Comparison of ENCODE assay signal across 9 cellular contexts in the genomic region with DNA sequence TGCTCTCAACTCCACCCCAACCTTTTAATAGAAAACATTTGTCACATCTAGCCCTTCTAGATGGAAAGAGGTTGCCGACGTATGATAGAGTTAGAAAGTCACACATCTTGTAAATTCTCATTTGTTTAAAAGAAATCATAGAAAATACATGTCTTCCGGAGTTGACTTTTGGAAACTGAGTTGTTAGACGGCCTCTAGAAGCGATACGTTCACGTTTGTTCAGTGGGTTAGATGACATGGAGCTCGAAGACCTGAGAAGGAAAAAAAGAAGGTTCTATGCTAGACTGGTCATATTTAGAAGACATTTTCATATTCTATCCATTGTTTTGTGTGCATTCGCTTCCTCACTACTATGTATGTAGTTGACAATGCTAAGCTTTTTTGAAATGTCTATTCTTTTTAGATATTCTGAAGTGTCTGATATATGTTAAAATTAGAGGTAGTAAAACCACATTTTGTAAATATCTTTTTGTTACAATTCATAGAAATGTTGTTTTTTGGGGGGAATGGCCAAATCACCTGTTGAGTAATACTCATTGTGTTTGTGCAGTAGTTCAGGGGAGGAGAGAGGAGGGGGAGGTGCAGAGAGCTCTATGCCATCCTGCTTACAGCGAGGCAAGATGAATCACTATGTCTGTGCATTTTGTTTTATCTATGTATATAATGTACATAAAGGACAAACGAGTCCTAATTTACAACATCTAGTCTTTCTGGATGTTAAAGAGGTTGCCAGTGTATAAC. TPM values are rescaled to one million over a fixed set of nuclear protein-coding genes. Genes with fewer than 3 reads are reported as not detected.
DNase-seq lines count a peak whose midpoint lies in the region; TF ChIP-seq lines count a peak whose summit lies in the region.
"Not testable (repeated sequence)": the region's sequence is repeated elsewhere in the genome, so short reads cannot be mapped to it uniquely, and the experiment has no call there.
"Had no signal": no experiment of that assay in that cellular context is flagged by ENCODE, and none has a peak within 500 bp of the region (broad histone marks: within the 10 kb centered on the region; RNA-seq: fewer than 3 reads in every experiment).

No MANE protein-coding gene starts in this region.

- not testable (repeated sequence) for H2AFZ ChIP-seq in SU-DHL-6 (ENCODE audit: low read depth, low read length, severe bottlenecking)

- peaks cover 15% of the 10 kb centered on the region for H3F3A ChIP-seq in SU-DHL-6 (ENCODE audit: insufficient read depth)

- peaks cover 35% of the 10 kb centered on the region for H3K4me1 Mint-ChIP-seq in activated naive CD4-positive, alpha-beta T cell treated with anti-CD3 and anti-CD28 coated beads, Interleukin-2, amount 50 U/mL, for 24 hours
- H3K4me1 Mint-ChIP-seq in osteocyte (ENCODE audit: unreplicated experiment), result peaks cover 22% of the 10 kb centered on the region

- not testable (repeated sequence) for H3K36me3 Mint-ChIP-seq in activated naive CD4-positive, alpha-beta T cell treated with anti-CD3 and anti-CD28 coated beads, Interleukin-2, amount 50 U/mL, for 24 hours; osteocyte (ENCODE audit: unreplicated experiment)

- DNase-seq in ELR (ENCODE audit: low read depth), result peak; percentile 71
- peak; percentile 25 for DNase-seq in NCI-H146 (lab: John Stamatoyannopoulos, UW)
- DNase-seq in effector memory CD4-positive, alpha-beta T cell, result peak in 1 of 3 donors; percentile 9
- not testable (repeated sequence) for DNase-seq in osteocyte (ENCODE audit: extremely low spot score, unreplicated experiment); tibial nerve (ENCODE audit: low spot score in 2 of 2)

- H3K9me3 Mint-ChIP-seq in activated naive CD4-positive, alpha-beta T cell treated with anti-CD3 and anti-CD28 coated beads, Interleukin-2, amount 50 U/mL, for 24 hours; osteocyte (ENCODE audit: unreplicated experiment): not testable (repeated sequence)

- peak overlapping the region; percentile 69 for H3K4me2 ChIP-seq in SU-DHL-6 (ENCODE audit: low read depth, low read length, poor library complexity, severe bottlenecking)

- H3K9me3 ChIP-seq in SU-DHL-6 (ENCODE audit: insufficient read depth, low read length); effector memory CD4-positive, alpha-beta T cell (ENCODE audit: control insufficient read depth, low read length); iPS-20b (ENCODE audit: insufficient read depth, low read depth, low read length); tibial nerve: not testable (repeated sequence)

- not testable (repeated sequence) for TF ChIP-seq POLR2A in tibial nerve (IDR thresholded peaks at IDR 0.05)

- not testable (repeated sequence) for H3K4me3 ChIP-seq in SU-DHL-6 (ENCODE audit: insufficient read depth, low read length, poor library complexity, severe bottlenecking)
- peak overlapping the region; percentile 58 for H3K4me3 ChIP-seq in effector memory CD4-positive, alpha-beta T cell (ENCODE audit: insufficient read depth, low read depth, low read length, poor library complexity, severe bottlenecking)
- H3K4me3 ChIP-seq in iPS-20b (ENCODE audit: low read length) (peak overlapping the region; percentile 83), tibial nerve (peak overlapping the region; percentile 53 to 73 (median 66))

- peak overlapping the region; percentile 86 for H3K4me3 Mint-ChIP-seq in activated naive CD4-positive, alpha-beta T cell treated with anti-CD3 and anti-CD28 coated beads, Interleukin-2, amount 50 U/mL, for 24 hours
- peak overlapping the region; percentile 77 for H3K4me3 Mint-ChIP-seq in osteocyte (ENCODE audit: unreplicated experiment)

- not testable (repeated sequence) for TF ChIP-seq EP300 in tibial nerve (IDR thresholded peaks at IDR 0.05)

- not testable (repeated sequence) for H3K36me3 ChIP-seq in SU-DHL-6 (ENCODE audit: low read length); effector memory CD4-positive, alpha-beta T cell (ENCODE audit: control insufficient read depth, insufficient read depth, low read length); iPS-20b (ENCODE audit: insufficient read depth, low read depth, low read length); tibial nerve

- H3K4me1 ChIP-seq in effector memory CD4-positive, alpha-beta T cell (ENCODE audit: control insufficient read depth, insufficient read depth, low read length, poor library complexity, severe bottlenecking); iPS-20b (ENCODE audit: insufficient read depth, low read length): not testable (repeated sequence)
- peaks cover 0 to 16% (median 0%) of the 10 kb centered on the region in 4 donors for H3K4me1 ChIP-seq in tibial nerve

- not testable (repeated sequence) for H3K27me3 Mint-ChIP-seq in activated naive CD4-positive, alpha-beta T cell treated with anti-CD3 and anti-CD28 coated beads, Interleukin-2, amount 50 U/mL, for 24 hours; osteocyte (ENCODE audit: unreplicated experiment)

- H3K9me2 ChIP-seq in SU-DHL-6 (replicated peaks; ENCODE audit: insufficient read depth, low read length), result not testable (repeated sequence)

- H3K79me2 ChIP-seq in SU-DHL-6 (ENCODE audit: insufficient read depth, low read length), result not testable (repeated sequence)

- H3K27ac Mint-ChIP-seq in activated naive CD4-positive, alpha-beta T cell treated with anti-CD3 and anti-CD28 coated beads, Interleukin-2, amount 50 U/mL, for 24 hours, result peak overlapping the region; percentile 86
- H3K27ac Mint-ChIP-seq in osteocyte (ENCODE audit: unreplicated experiment), result peak overlapping the region; percentile 95

- H3K27ac ChIP-seq in SU-DHL-6 (ENCODE audit: low read depth, low read length); iPS-20b (ENCODE audit: low read length): not testable (repeated sequence)
- H3K27ac ChIP-seq in effector memory CD4-positive, alpha-beta T cell (ENCODE audit: insufficient read depth, low read length, poor library complexity, severe bottlenecking), result peak overlapping the region; percentile 63
- peak overlapping the region; percentile 96 to 100 (median 96) for H3K27ac ChIP-seq in tibial nerve

- H3K9ac ChIP-seq in SU-DHL-6 (ENCODE audit: low read length) (peak overlapping the region; percentile 48; the same call in 1 of the 2 replicates), iPS-20b (ENCODE audit: low read depth, low read length) (peak overlapping the region; percentile 79; the same call in 1 of the 2 replicates)

- not testable (repeated sequence) for H4K20me1 ChIP-seq in SU-DHL-6 (ENCODE audit: low read depth, low read length)

- not testable (repeated sequence) for H3K27me3 ChIP-seq in SU-DHL-6 (ENCODE audit: low read length); effector memory CD4-positive, alpha-beta T cell (replicated peaks; ENCODE audit: control insufficient read depth, insufficient read depth, low read length, poor library complexity, severe bottlenecking); iPS-20b (ENCODE audit: insufficient read depth, low read length); tibial nerve

- TF ChIP-seq CTCF in SU-DHL-6 (IDR thresholded peaks at IDR 0.05; ENCODE audit: insufficient read depth, low read length, poor library complexity, severe bottlenecking); osteocyte (IDR thresholded peaks at IDR 0.05); tibial nerve (IDR thresholded peaks at IDR 0.05): not testable (repeated sequence)

- 73 to 79% methylated on average over 11 of the region's 11 CpGs for WGBS in tibial nerve, 2 donors

RNA-seq across cellular contexts. Expression of a gene that starts 15.5 kb away (rescaled TPM):
- total RNA-seq in osteocyte (45.0 and 49.2 TPM in 2 replicates), tibial nerve (10 to 100 TPM; 46.5 to 67.8 (median 56.2) TPM)

RNA-seq across cellular contexts. Expression of a gene that starts 22.6 kb away (rescaled TPM):
- total RNA-seq in osteocyte, result not detected in 2 replicates
- not detected for total RNA-seq in tibial nerve
- total RNA-seq: right lobe of liver had no signal
